ENCODE assay signal across 7 cellular contexts in the genomic region with DNA sequence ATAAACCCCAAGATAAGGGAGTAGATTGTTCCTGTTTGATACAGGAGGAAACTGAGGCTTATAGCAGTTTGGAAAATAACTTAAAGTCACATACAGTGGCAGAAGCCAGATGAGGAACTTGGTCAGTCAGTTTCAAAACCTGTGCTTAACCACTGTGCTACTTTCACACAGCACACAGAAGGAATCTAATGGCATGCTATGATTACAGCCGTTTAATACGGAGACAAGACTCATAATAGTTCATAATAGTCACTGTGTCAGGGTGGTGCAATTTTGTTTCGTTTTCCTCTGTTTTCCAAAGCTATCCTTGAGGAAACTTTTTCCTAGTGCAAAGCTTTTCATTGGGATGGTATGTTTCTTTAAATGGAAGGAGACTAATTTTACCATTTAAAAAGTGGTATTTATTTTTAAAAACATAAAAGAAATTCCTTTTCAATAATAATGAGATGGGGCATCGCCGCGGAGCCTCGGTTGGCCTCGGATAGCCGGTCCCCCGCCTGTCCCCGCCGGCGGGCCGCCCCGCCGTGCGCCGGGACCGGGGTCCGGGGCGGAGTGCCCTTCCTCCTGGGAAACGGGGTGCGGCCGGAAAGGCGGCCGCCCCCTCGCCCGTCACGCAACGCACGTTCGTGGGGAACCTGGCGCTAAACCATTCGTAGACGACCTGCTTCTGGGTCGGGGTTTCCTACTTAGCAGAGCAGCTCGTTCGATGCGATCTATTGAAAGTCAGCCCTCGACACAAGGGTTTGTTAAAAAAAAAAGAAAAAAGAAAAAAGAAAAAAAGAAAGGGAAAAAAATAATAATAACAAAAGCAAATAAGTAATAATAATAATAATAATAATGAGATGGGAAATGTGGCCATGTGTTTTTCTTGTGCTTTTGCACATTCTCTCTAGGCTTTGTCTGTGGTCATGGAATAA.
A peak's percentile ranks its signal among the peaks of the same experiment; 100 is the strongest.
DNase-seq lines count a peak whose midpoint lies in the region; ATAC-seq and TF ChIP-seq lines count a peak whose summit lies in the region.

No MANE protein-coding gene starts in this region.

- H3K4me3 ChIP-seq in RWPE2 (ENCODE audit: severe bottlenecking) (peak overlapping the region; percentile 33), fibroblast of lung (replicated peaks in 1 of 4; ENCODE audit: control extremely low read depth in 1 of 4, insufficient read depth in 1 of 4, low read depth in 3 of 4, low read length in 4 of 4) (peak overlapping the region; percentile 22 to 59 (median 42)), skeletal muscle satellite cell (ENCODE audit: low read length) (peak overlapping the region; percentile 60)

- H3K27ac ChIP-seq in RWPE2 (ENCODE audit: poor library complexity, severe bottlenecking) (no peak overlapping the region), fibroblast of lung (ENCODE audit: insufficient read depth, low read length) (no peak overlapping the region)

- ATAC-seq in GM18867 (IDR thresholded peaks at IDR 0.05; ENCODE audit: unreplicated experiment), result peak; percentile 97
- ATAC-seq in HG02678 (IDR thresholded peaks at IDR 0.05; ENCODE audit: unreplicated experiment), result peak; percentile 90
- ATAC-seq in RWPE2 (ENCODE audit: low read depth), result peak; percentile 54; the same call in 1 of the 3 replicates

- no peak overlapping the region for H3K9ac ChIP-seq in fibroblast of lung (ENCODE audit: insufficient read depth, low read length)
- H3K9ac ChIP-seq in skeletal muscle satellite cell (ENCODE audit: low read depth, low read length), result peak overlapping the region; percentile 74

- H3K4me1 ChIP-seq in RWPE2 (ENCODE audit: insufficient read depth, poor library complexity, severe bottlenecking) (no peaks in the 10 kb centered on the region), fibroblast of lung (ENCODE audit: control insufficient read depth, extremely low read depth, insufficient read depth, low read length) (peaks cover 2% of the 10 kb centered on the region), skeletal muscle satellite cell (ENCODE audit: control insufficient read depth, insufficient read depth, low read length) (peaks cover 23% of the 10 kb centered on the region)

- H2AFZ ChIP-seq in fibroblast of lung (ENCODE audit: low read length), result peak overlapping the region; percentile 67

- H3K4me2 ChIP-seq in fibroblast of lung (ENCODE audit: extremely low read depth, insufficient read depth, low read length) (peak overlapping the region; percentile 15), skeletal muscle satellite cell (ENCODE audit: low read length) (peak overlapping the region; percentile 70)

- H3K27me3 ChIP-seq in RWPE2 (ENCODE audit: insufficient read depth, poor library complexity, severe bottlenecking) (no peaks in the 10 kb centered on the region), fibroblast of lung (ENCODE audit: control insufficient read depth, insufficient read depth, low read length) (no peaks in the 10 kb centered on the region), skeletal muscle satellite cell (ENCODE audit: control insufficient read depth, insufficient read depth, low read length) (no peaks in the 10 kb centered on the region)

- H4K20me1 ChIP-seq in fibroblast of lung (ENCODE audit: control insufficient read depth, extremely low read depth, insufficient read depth, low read length), result no peaks in the 10 kb centered on the region

- H3K79me2 ChIP-seq in fibroblast of lung (ENCODE audit: control insufficient read depth, insufficient read depth, low read length), result no peaks in the 10 kb centered on the region

- DNase-seq in RWPE2 (ENCODE audit: low spot score) (no peak), fibroblast of lung (ENCODE audit: low read depth in 2 of 2) (peak; percentile 30 to 37), NCI-H128 (lab: John Stamatoyannopoulos, UW; ENCODE audit: unreplicated experiment) (no peak), NCI-H69 (lab: John Stamatoyannopoulos, UW) (no peak)

- no peaks in the 10 kb centered on the region for H3K36me3 ChIP-seq in RWPE2 (ENCODE audit: low read depth)
- peaks cover 1% of the 10 kb centered on the region for H3K36me3 ChIP-seq in fibroblast of lung (ENCODE audit: control insufficient read depth, insufficient read depth, low read length)
- H3K36me3 ChIP-seq in skeletal muscle satellite cell (ENCODE audit: insufficient read depth, low read length), result peaks cover 9% of the 10 kb centered on the region

- no peak for TF ChIP-seq CTCF in RWPE2 (IDR thresholded peaks at IDR 0.05; ENCODE audit: poor library complexity, severe bottlenecking)
- no peak for TF ChIP-seq CTCF in fibroblast of lung (conservative IDR thresholded peaks at IDR 0.05 in 1 of 2, IDR thresholded peaks at IDR 0.05 in 1 of 2; ENCODE audit: low read depth in 1 of 2, low read length in 2 of 2)

- H3K9me3 ChIP-seq in RWPE2 (ENCODE audit: severe bottlenecking), result peaks cover 3% of the 10 kb centered on the region
- H3K9me3 ChIP-seq in fibroblast of lung (ENCODE audit: control insufficient read depth, insufficient read depth, low read depth, low read length), result no peaks in the 10 kb centered on the region
- peaks cover 6% of the 10 kb centered on the region for H3K9me3 ChIP-seq in skeletal muscle satellite cell (replicated peaks; ENCODE audit: low read length)

Comparison
In these comparisons a context has a peak if more than half of its experiments do, and no peak if none do; other contexts are left out.
1. DNase-seq: peak in fibroblast of lung (2 of 2); none in RWPE2 (single experiment), NCI-H128 (single experiment) and NCI-H69 (single experiment).
2. Peak in every context shown above with its lines, with median percentiles within 50 percentile points of each other: ATAC-seq and H3K4me3 ChIP-seq.